ENCODE assay signal across 25 cellular contexts in the genomic region with DNA sequence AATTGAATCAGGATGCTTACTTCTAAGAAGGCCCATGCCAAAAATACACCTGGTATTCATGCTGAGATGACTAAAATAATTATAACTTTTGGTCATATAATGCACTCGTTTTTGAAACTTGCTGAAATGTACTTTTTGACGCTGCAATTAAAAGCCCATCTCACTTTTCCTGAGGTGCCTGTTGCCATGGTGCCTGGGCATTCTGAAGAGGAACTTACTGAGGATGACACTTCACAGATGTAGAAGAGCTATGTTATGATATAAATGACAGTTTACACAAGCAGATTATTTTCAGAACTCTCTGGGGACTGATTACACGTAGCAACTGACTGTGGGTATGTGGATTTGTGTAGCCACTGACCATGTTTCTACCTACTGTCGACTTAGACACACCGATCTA.
DNase-seq lines count a peak whose midpoint lies in the region; ATAC-seq and TF ChIP-seq lines count a peak whose summit lies in the region.
"Had no signal": no experiment of that assay in that cellular context is flagged by ENCODE, and none has a peak within 500 bp of the region (broad histone marks: within the 10 kb centered on the region; RNA-seq: fewer than 3 reads in every experiment).

No MANE protein-coding gene starts in this region.

- ATAC-seq in GM19463 (IDR thresholded peaks at IDR 0.05; ENCODE audit: unreplicated experiment) (peak; percentile 39), HG03571 (IDR thresholded peaks at IDR 0.05; ENCODE audit: unreplicated experiment) (peak; percentile 66)
- ATAC-seq: activated CD8-positive, alpha-beta T cell treated with anti-CD3 and anti-CD28 coated beads, Interleukin-2, amount 10 ng/mL, durations not matched to agents 7 days and 5 days; gastroesophageal sphincter; mucosa of descending colon; right cardiac atrium; upper lobe of right lung had no signal

- H3K9ac ChIP-seq in endocrine pancreas (ENCODE audit: control insufficient read depth, insufficient read depth, low read length): no peak overlapping the region
- H3K9ac ChIP-seq: parathyroid adenoma had no signal

- no peak for TF ChIP-seq CTCF in BE2C (IDR thresholded peaks at IDR 0.05; ENCODE audit: low read depth, low read length)

- H3K36me3 ChIP-seq in endocrine pancreas (ENCODE audit: control insufficient read depth, insufficient read depth, low read length): no peaks in the 10 kb centered on the region
- H3K36me3 ChIP-seq in BE2C: no peaks in the 10 kb centered on the region
- H3K36me3 ChIP-seq: adrenal gland, gastroesophageal sphincter, upper lobe of right lung had no signal

- peak overlapping the region; percentile 3 for H3K4me3 ChIP-seq in endocrine pancreas (ENCODE audit: control insufficient read depth, insufficient read depth, low read length)
- H3K4me3 ChIP-seq in BE2C (ENCODE audit: low read depth, low read length): no peak overlapping the region
- H3K4me3 ChIP-seq: adrenal gland, gastroesophageal sphincter, mucosa of descending colon, PC-9, upper lobe of right lung had no signal

- DNase-seq in NCI-H1417 (lab: John Stamatoyannopoulos, UW): peak in 2 of 3 experiments; percentile 40 to 42
- DNase-seq in NCI-H1417 treated with DMSO at 0.1 percent for 48 hours (lab: John Stamatoyannopoulos, UW): no peak
- DNase-seq in stimulated activated CD8-positive, alpha-beta memory T cell treated with anti-CD3 and anti-CD28 coated beads, Interleukin-4, amount 100 ng/mL, for 48 hours: no peak
- DNase-seq in G401 (ENCODE audit: low spot score): no peak
- DNase-seq in BE2C: no peak
- DNase-seq: activated CD4-positive, CD25-positive, alpha-beta regulatory T cell treated with anti-CD3 and anti-CD28 coated beads, Interleukin-2, amount 50 U/mL, for 72 hours; activated CD8-positive, alpha-beta T cell treated with anti-CD3 and anti-CD28 coated beads, Interleukin-2, amount 10 ng/mL, durations not matched to agents 7 days and 5 days; adrenal gland; COR-L47; endodermal cell; islet precursor cell; Kasumi-1; mucosa of descending colon; NCI-H526 treated with DMSO at 0.1 percent for 48 hours; nephron progenitor cell; PC-9; right cardiac atrium; SIG-M5; stimulated activated CD4-positive, alpha-beta T cell treated with anti-CD3 and anti-CD28 coated beads, Interleukin-4, amount 100 ng/mL, for 4 hours; upper lobe of right lung had no signal

- H3K4me1 ChIP-seq in endocrine pancreas (ENCODE audit: control insufficient read depth, insufficient read depth, low read length) (peaks cover 12% of the 10 kb centered on the region), BE2C (no peaks in the 10 kb centered on the region)
- H3K4me1 ChIP-seq: adrenal gland, gastroesophageal sphincter, parathyroid adenoma, upper lobe of right lung had no signal

- in situ Hi-C loops in G401 (cut with HindIII; ENCODE audit: low sequenced_read_pairs): no loop called here

- H3K9me3 ChIP-seq in endocrine pancreas (ENCODE audit: control insufficient read depth, low read length): no peaks in the 10 kb centered on the region
- peaks cover 3% of the 10 kb centered on the region for H3K9me3 ChIP-seq in BE2C
- H3K9me3 ChIP-seq: adrenal gland, mucosa of descending colon, upper lobe of right lung had no signal

- H3K27me3 ChIP-seq in endocrine pancreas (ENCODE audit: control insufficient read depth, insufficient read depth, low read length): no peaks in the 10 kb centered on the region
- no peaks in the 10 kb centered on the region for H3K27me3 ChIP-seq in BE2C
- H3K27me3 ChIP-seq: adrenal gland, gastroesophageal sphincter, upper lobe of right lung had no signal

Comparison
In these comparisons a context has a peak if more than half of its experiments do, and no peak if none do; other contexts are left out.
1. DNase-seq: peak in NCI-H1417 (2 of 3); none in NCI-H1417 treated with DMSO at 0.1 percent for 48 hours (single experiment), stimulated activated CD8-positive, alpha-beta memory T cell treated with anti-CD3 and anti-CD28 coated beads, Interleukin-4, amount 100 ng/mL, for 48 hours (single experiment), G401 (single experiment) and BE2C (single experiment).